ENCODE assay signal across 23 cellular contexts in the genomic region with DNA sequence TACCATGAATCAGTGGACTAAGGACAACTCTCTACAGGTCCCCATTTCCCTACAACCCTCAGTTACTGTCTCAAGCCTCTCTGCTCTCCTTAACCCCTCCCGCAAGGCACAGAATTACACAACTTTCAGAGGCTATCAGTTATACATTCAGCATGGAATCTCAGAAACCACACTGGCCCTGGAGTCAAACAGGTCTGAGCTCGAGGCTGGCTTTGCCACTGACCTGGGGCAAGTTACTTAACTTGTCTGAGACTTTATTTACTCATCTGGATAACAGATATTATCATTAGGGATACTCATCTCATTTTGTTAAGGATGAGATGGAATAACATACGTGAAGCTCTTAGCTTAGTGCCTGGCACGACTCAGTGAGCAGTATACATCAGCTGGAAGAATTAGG.
A peak's percentile ranks its signal among the peaks of the same experiment; 100 is the strongest.
DNase-seq lines count a peak whose midpoint lies in the region; ATAC-seq, FAIRE-seq and TF ChIP-seq lines count a peak whose summit lies in the region.
"Had no signal": no experiment of that assay in that cellular context is flagged by ENCODE, and none has a peak within 500 bp of the region (broad histone marks: within the 10 kb centered on the region; RNA-seq: fewer than 3 reads in every experiment).

No MANE protein-coding gene starts in this region.

- peak overlapping the region; percentile 42 for H3K4me2 ChIP-seq in smooth muscle cell

- TF ChIP-seq CTCF in fibroblast of mammary gland (conservative IDR thresholded peaks at IDR 0.05; ENCODE audit: control insufficient read depth, insufficient read depth, low read depth, low read length) (no peak), smooth muscle cell (IDR thresholded peaks at IDR 0.05; ENCODE audit: borderline replicate concordance, insufficient read depth, poor library complexity, severe bottlenecking) (no peak), gastrocnemius medialis (IDR thresholded peaks at IDR 0.05 in 4 of 5, conservative IDR thresholded peaks at IDR 0.05 in 1 of 5) (no peak)

- H3F3A ChIP-seq in smooth muscle cell (ENCODE audit: low read depth), result peaks cover 18% of the 10 kb centered on the region

- no peaks in the 10 kb centered on the region for H3K27me3 ChIP-seq in adipocyte (replicated peaks; ENCODE audit: control insufficient read depth, insufficient read depth, low read length)
- H3K27me3 ChIP-seq in smooth muscle cell (ENCODE audit: low read depth), result no peaks in the 10 kb centered on the region
- no peaks in the 10 kb centered on the region for H3K27me3 ChIP-seq in gastrocnemius medialis
- H3K27me3 ChIP-seq: sigmoid colon, transverse colon had no signal

- peak; percentile 21 for DNase-seq in HTR-8/SVneo (ENCODE audit: insufficient read length, low spot score)
- DNase-seq in adipocyte (ENCODE audit: low read depth), result peak; percentile 62
- DNase-seq in fibroblast of mammary gland (ENCODE audit: low read depth), result peak; percentile 34
- no peak for DNase-seq in smooth muscle cell (lab: John Stamatoyannopoulos, UW; ENCODE audit: unreplicated experiment)
- no peak for DNase-seq in SHP77 (lab: John Stamatoyannopoulos, UW)
- DNase-seq in gastrocnemius medialis, result no peak
- DNase-seq: activated CD4-positive, alpha-beta T cell treated with anti-CD3 and anti-CD28 coated beads, Interleukin-2, amount 50 U/mL, for 48 hours; activated CD4-positive, CD25-positive, alpha-beta regulatory T cell; activated CD8-positive, alpha-beta memory T cell treated with anti-CD3 and anti-CD28 coated beads, Interleukin-2, amount 50 U/mL, for 4 hours; CD4-positive, alpha-beta T cell; cerebellar nuclear complex; erythroblast; GDM1; left cardiac atrium; mesendoderm; NCI-H1694 treated with DMSO at 0.1 percent for 48 hours; NCI-H526 treated with DMSO at 0.1 percent for 48 hours; sigmoid colon; T-helper 9 cell; transverse colon had no signal

- 27% methylated on average over 4 of the region's 4 CpGs for WGBS in smooth muscle cell (ENCODE audit: low lambda C conversion rate)

- no peak for FAIRE-seq in HTR-8/SVneo (lab: Jason Lieb, UNC)

- H3K79me2 ChIP-seq in smooth muscle cell (ENCODE audit: low read depth), result no peaks in the 10 kb centered on the region

- H3K9me3 ChIP-seq in adipocyte (ENCODE audit: control insufficient read depth, low read length), result no peaks in the 10 kb centered on the region
- H3K9me3 ChIP-seq in smooth muscle cell (replicated peaks; ENCODE audit: low read depth), result no peaks in the 10 kb centered on the region
- no peaks in the 10 kb centered on the region for H3K9me3 ChIP-seq in gastrocnemius medialis
- H3K9me3 ChIP-seq: prostate gland, sigmoid colon, transverse colon had no signal

- in situ Hi-C loops in gastrocnemius medialis (cut with MboI; ENCODE audit: low sequenced_read_pairs in 4 of 4), result no loop called here

- TF ChIP-seq POLR2A in gastrocnemius medialis (IDR thresholded peaks at IDR 0.05), result no peak

- H3K27ac ChIP-seq in smooth muscle cell (ENCODE audit: low read depth), result peak overlapping the region; percentile 14
- H3K27ac ChIP-seq in gastrocnemius medialis, result no peak overlapping the region
- H3K27ac ChIP-seq: prostate gland, sigmoid colon, transverse colon had no signal

- H4K20me1 ChIP-seq in smooth muscle cell (ENCODE audit: low read depth), result no peaks in the 10 kb centered on the region

- H3K9ac ChIP-seq in adipocyte (ENCODE audit: low read length), result no peak overlapping the region
- H3K9ac ChIP-seq in smooth muscle cell (ENCODE audit: low read depth), result no peak overlapping the region

- ATAC-seq in gastrocnemius medialis, result no peak
- no peak for ATAC-seq in GM21576 (IDR thresholded peaks at IDR 0.05; ENCODE audit: unreplicated experiment)
- ATAC-seq: left cardiac atrium had no signal

- H3K36me3 ChIP-seq in adipocyte (ENCODE audit: control insufficient read depth, insufficient read depth, low read length, severe bottlenecking), result no peaks in the 10 kb centered on the region
- no peaks in the 10 kb centered on the region for H3K36me3 ChIP-seq in smooth muscle cell (ENCODE audit: low read depth)
- no peaks in the 10 kb centered on the region for H3K36me3 ChIP-seq in gastrocnemius medialis
- H3K36me3 ChIP-seq: prostate gland, sigmoid colon, transverse colon had no signal

- H3K4me3 ChIP-seq in adipocyte (ENCODE audit: low read length), result no peak overlapping the region
- H3K4me3 ChIP-seq in fibroblast of mammary gland (ENCODE audit: control insufficient read depth, low read depth, low read length), result no peak overlapping the region
- H3K4me3 ChIP-seq in smooth muscle cell, result no peak overlapping the region
- H3K4me3 ChIP-seq in gastrocnemius medialis, result no peak overlapping the region
- H3K4me3 ChIP-seq: GM23338, prostate gland, sigmoid colon, transverse colon had no signal

- H2AFZ ChIP-seq in smooth muscle cell (ENCODE audit: low read depth), result no peak overlapping the region
- H2AFZ ChIP-seq: GM23338 had no signal

- H3K4me1 ChIP-seq in adipocyte (ENCODE audit: control insufficient read depth, insufficient read depth, low read length), result peaks cover 11% of the 10 kb centered on the region
- H3K4me1 ChIP-seq in smooth muscle cell (ENCODE audit: low read depth), result peaks cover 20% of the 10 kb centered on the region
- no peaks in the 10 kb centered on the region for H3K4me1 ChIP-seq in gastrocnemius medialis
- H3K4me1 ChIP-seq: prostate gland, transverse colon had no signal

- intact Hi-C loops in gastrocnemius medialis (cut with DNase I; ENCODE audit: low total_unique reads), result no loop called here

Comparison
In these comparisons a context has a peak if more than half of its experiments do, and no peak if none do; other contexts are left out.
1. DNase-seq: peak in HTR-8/SVneo (single experiment), adipocyte (single experiment) and fibroblast of mammary gland (single experiment); none in smooth muscle cell (single experiment), SHP77 (0 of 2) and gastrocnemius medialis (0 of 2).